Comparison of ENCODE assay signal across 1 cellular context in the genomic region with DNA sequence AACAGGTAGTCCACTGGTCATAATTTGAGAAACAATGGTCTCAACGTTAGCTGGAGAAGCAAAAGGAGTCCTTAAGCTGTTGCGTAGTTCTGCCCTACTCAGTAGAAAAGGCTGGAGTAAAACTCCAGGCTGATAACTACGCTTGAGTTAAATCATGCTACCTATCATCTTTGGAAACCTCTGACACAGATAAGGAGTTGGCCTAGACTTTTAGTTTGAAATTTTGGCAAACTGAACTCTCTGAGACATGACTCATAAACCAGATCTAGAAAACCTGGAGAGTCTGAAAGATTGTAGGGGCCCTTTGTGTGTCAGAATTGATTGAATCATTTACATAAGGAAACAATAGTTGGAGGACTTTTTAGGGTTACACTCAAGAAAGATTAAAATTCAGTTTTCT.
TF ChIP-seq lines count a peak whose summit lies in the region.

No MANE protein-coding gene starts in this region.

TF ChIP-seq in GM23338, 12 proteins besides CTCF, POLR2A, EP300 and RAD21 (continued from another document):
- TF ChIP-seq, protein P1, sequence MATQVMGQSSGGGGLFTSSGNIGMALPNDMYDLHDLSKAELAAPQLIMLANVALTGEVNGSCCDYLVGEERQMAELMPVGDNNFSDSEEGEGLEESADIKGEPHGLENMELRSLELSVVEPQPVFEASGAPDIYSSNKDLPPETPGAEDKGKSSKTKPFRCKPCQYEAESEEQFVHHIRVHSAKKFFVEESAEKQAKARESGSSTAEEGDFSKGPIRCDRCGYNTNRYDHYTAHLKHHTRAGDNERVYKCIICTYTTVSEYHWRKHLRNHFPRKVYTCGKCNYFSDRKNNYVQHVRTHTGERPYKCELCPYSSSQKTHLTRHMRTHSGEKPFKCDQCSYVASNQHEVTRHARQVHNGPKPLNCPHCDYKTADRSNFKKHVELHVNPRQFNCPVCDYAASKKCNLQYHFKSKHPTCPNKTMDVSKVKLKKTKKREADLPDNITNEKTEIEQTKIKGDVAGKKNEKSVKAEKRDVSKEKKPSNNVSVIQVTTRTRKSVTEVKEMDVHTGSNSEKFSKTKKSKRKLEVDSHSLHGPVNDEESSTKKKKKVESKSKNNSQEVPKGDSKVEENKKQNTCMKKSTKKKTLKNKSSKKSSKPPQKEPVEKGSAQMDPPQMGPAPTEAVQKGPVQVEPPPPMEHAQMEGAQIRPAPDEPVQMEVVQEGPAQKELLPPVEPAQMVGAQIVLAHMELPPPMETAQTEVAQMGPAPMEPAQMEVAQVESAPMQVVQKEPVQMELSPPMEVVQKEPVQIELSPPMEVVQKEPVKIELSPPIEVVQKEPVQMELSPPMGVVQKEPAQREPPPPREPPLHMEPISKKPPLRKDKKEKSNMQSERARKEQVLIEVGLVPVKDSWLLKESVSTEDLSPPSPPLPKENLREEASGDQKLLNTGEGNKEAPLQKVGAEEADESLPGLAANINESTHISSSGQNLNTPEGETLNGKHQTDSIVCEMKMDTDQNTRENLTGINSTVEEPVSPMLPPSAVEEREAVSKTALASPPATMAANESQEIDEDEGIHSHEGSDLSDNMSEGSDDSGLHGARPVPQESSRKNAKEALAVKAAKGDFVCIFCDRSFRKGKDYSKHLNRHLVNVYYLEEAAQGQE (IDR thresholded peaks at IDR 0.05; ENCODE audit: unreplicated experiment), result no peak
- TF ChIP-seq CREB1 (CRISPR knock-in tag; IDR thresholded peaks at IDR 0.05; ENCODE audit: low read depth), result no peak
- no peak for TF ChIP-seq NANOG (IDR thresholded peaks at IDR 0.05; ENCODE audit: borderline replicate concordance)
- TF ChIP-seq ZNF331 (CRISPR knock-in tag; IDR thresholded peaks at IDR 0.05; ENCODE audit: low read depth), result no peak
- TF ChIP-seq, protein P2, sequence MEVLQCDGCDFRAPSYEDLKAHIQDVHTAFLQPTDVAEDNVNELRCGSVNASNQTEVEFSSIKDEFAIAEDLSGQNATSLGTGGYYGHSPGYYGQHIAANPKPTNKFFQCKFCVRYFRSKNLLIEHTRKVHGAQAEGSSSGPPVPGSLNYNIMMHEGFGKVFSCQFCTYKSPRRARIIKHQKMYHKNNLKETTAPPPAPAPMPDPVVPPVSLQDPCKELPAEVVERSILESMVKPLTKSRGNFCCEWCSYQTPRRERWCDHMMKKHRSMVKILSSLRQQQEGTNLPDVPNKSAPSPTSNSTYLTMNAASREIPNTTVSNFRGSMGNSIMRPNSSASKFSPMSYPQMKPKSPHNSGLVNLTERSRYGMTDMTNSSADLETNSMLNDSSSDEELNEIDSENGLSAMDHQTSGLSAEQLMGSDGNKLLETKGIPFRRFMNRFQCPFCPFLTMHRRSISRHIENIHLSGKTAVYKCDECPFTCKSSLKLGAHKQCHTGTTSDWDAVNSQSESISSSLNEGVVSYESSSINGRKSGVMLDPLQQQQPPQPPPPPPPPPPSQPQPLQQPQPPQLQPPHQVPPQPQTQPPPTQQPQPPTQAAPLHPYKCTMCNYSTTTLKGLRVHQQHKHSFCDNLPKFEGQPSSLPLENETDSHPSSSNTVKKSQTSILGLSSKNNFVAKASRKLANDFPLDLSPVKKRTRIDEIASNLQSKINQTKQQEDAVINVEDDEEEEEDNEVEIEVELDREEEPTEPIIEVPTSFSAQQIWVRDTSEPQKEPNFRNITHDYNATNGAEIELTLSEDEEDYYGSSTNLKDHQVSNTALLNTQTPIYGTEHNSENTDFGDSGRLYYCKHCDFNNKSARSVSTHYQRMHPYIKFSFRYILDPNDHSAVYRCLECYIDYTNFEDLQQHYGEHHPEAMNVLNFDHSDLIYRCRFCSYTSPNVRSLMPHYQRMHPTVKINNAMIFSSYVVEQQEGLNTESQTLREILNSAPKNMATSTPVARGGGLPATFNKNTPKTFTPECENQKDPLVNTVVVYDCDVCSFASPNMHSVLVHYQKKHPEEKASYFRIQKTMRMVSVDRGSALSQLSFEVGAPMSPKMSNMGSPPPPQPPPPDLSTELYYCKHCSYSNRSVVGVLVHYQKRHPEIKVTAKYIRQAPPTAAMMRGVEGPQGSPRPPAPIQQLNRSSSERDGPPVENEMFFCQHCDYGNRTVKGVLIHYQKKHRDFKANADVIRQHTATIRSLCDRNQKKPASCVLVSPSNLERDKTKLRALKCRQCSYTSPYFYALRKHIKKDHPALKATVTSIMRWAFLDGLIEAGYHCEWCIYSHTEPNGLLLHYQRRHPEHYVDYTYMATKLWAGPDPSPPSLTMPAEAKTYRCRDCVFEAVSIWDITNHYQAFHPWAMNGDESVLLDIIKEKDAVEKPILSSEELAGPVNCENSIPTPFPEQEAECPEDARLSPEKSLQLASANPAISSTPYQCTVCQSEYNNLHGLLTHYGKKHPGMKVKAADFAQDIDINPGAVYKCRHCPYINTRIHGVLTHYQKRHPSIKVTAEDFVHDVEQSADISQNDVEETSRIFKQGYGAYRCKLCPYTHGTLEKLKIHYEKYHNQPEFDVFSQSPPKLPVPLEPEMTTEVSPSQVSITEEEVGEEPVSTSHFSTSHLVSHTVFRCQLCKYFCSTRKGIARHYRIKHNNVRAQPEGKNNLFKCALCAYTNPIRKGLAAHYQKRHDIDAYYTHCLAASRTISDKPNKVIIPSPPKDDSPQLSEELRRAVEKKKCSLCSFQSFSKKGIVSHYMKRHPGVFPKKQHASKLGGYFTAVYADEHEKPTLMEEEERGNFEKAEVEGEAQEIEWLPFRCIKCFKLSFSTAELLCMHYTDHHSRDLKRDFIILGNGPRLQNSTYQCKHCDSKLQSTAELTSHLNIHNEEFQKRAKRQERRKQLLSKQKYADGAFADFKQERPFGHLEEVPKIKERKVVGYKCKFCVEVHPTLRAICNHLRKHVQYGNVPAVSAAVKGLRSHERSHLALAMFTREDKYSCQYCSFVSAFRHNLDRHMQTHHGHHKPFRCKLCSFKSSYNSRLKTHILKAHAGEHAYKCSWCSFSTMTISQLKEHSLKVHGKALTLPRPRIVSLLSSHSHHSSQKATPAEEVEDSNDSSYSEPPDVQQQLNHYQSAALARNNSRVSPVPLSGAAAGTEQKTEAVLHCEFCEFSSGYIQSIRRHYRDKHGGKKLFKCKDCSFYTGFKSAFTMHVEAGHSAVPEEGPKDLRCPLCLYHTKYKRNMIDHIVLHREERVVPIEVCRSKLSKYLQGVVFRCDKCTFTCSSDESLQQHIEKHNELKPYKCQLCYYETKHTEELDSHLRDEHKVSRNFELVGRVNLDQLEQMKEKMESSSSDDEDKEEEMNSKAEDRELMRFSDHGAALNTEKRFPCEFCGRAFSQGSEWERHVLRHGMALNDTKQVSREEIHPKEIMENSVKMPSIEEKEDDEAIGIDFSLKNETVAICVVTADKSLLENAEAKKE (CRISPR knock-in tag; IDR thresholded peaks at IDR 0.05), result no peak
